Comparison of ENCODE assay signal across 1 cellular context in genomic region chr17:4706121-4706520, GRCh38.
TF ChIP-seq lines count a peak whose summit lies in the region.

No MANE protein-coding gene starts in this region.

TF ChIP-seq in SK-N-SH, 30 proteins besides CTCF, POLR2A, EP300 and RAD21:
- TF ChIP-seq FOXJ3 (CRISPR knock-in tag; IDR thresholded peaks at IDR 0.05) (no peak), CHD2 (IDR thresholded peaks at IDR 0.05; ENCODE audit: low read length, partially characterized antibody) (no peak), NFIC (IDR thresholded peaks at IDR 0.05; ENCODE audit: borderline replicate concordance) (no peak), IRF3 (IDR thresholded peaks at IDR 0.05; ENCODE audit: low read depth, low read length) (no peak), GATA2 (CRISPR knock-in tag; IDR thresholded peaks at IDR 0.05) (no peak), FOXM1 (IDR thresholded peaks at IDR 0.05; ENCODE audit: low read depth) (no peak), MXI1 (IDR thresholded peaks at IDR 0.05; ENCODE audit: low read depth, low read length) (no peak), NRF1 (IDR thresholded peaks at IDR 0.05; ENCODE audit: low read depth, low read length) (no peak)
